In genomic region chr3:76310059-76310458, GRCh38 we compare ENCODE assay signal across 1 cellular context.
TF ChIP-seq lines count a peak whose summit lies in the region.

No MANE protein-coding gene starts in this region.

TF ChIP-seq in IMR-90, 13 proteins besides CTCF, POLR2A, EP300 and RAD21 (continued from another document):
- TF ChIP-seq, protein P1, sequence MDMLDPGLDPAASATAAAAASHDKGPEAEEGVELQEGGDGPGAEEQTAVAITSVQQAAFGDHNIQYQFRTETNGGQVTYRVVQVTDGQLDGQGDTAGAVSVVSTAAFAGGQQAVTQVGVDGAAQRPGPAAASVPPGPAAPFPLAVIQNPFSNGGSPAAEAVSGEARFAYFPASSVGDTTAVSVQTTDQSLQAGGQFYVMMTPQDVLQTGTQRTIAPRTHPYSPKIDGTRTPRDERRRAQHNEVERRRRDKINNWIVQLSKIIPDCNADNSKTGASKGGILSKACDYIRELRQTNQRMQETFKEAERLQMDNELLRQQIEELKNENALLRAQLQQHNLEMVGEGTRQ (IDR thresholded peaks at IDR 0.05; ENCODE audit: low read depth, low read length) = no peak
- TF ChIP-seq RFX5 (IDR thresholded peaks at IDR 0.05; ENCODE audit: low read depth, low read length) = no peak
